20 cellular contexts compared by ENCODE assay signal in the genomic region with DNA sequence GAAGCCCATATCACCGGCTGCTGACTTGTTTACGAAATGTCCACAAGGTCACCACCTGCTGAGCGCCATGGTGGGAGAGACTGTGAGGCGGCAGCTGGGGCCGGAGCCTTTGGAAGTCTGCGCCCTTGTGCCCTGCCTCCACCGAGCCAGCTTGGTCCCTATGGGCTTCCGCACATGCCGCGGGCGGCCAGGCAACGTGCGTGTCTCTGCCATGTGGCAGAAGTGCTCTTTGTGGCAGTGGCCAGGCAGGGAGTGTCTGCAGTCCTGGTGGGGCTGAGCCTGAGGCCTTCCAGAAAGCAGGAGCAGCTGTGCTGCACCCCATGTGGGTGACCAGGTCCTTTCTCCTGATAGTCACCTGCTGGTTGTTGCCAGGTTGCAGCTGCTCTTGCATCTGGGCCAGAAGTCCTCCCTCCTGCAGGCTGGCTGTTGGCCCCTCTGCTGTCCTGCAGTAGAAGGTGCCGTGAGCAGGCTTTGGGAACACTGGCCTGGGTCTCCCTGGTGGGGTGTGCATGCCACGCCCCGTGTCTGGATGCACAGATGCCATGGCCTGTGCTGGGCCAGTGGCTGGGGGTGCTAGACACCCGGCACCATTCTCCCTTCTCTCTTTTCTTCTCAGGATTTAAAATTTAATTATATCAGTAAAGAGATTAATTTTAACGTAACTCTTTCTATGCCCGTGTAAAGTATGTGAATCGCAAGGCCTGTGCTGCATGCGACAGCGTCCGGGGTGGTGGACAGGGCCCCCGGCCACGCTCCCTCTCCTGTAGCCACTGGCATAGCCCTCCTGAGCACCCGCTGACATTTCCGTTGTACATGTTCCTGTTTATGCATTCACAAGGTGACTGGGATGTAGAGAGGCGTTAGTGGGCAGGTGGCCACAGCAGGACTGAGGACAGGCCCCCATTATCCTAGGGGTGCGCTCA. TPM values are rescaled to one million over a fixed set of nuclear protein-coding genes. Genes with fewer than 3 reads are reported as not detected.
DNase-seq lines count a peak whose midpoint lies in the region; ATAC-seq and TF ChIP-seq lines count a peak whose summit lies in the region.
"Had no signal": no experiment of that assay in that cellular context is flagged by ENCODE, and none has a peak within 500 bp of the region (broad histone marks: within the 10 kb centered on the region; RNA-seq: fewer than 3 reads in every experiment).

No MANE protein-coding gene starts in this region.

- no peak overlapping the region for H3K4me3 ChIP-seq in mammary epithelial cell (replicated peaks in 1 of 3; ENCODE audit: insufficient read depth in 1 of 3, low read depth in 2 of 3, low read length in 3 of 3)
- no peak overlapping the region for H3K4me3 ChIP-seq in endodermal cell (ENCODE audit: low read length)
- no peak overlapping the region for H3K4me3 ChIP-seq in testis
- H3K4me3 ChIP-seq: esophagus squamous epithelium, SK-N-MC, thoracic aorta had no signal

- no peak for TF ChIP-seq POLR2A in testis (IDR thresholded peaks at IDR 0.05)

- H3K9me3 Mint-ChIP-seq in MCF 10A (ENCODE audit: unreplicated experiment) = no peaks in the 10 kb centered on the region
- H3K9me3 Mint-ChIP-seq in endodermal cell = no peaks in the 10 kb centered on the region
- H3K9me3 Mint-ChIP-seq in type B pancreatic cell = no peaks in the 10 kb centered on the region
- no peaks in the 10 kb centered on the region for H3K9me3 Mint-ChIP-seq in activated T-cell treated with anti-CD3 and anti-CD28 coated beads, Interleukin-2, amount 50 U/mL, for 72 hours
- H3K9me3 Mint-ChIP-seq: activated B cell treated with CpG ODN at 0.5 μM for 24 hours; activated T-helper 17 cell treated with anti-CD3 and anti-CD28 coated beads, Interleukin-2, amount 50 U/mL, for 72 hours; CD4-positive, CD25-positive, alpha-beta regulatory T cell had no signal

- H3K79me2 ChIP-seq in mammary epithelial cell (ENCODE audit: insufficient read depth, low read length) = no peaks in the 10 kb centered on the region
- H3K79me2 ChIP-seq: parathyroid adenoma had no signal

- H3K9me3 ChIP-seq in mammary epithelial cell (replicated peaks; ENCODE audit: insufficient read depth, low read length) = no peaks in the 10 kb centered on the region
- no peaks in the 10 kb centered on the region for H3K9me3 ChIP-seq in endodermal cell (ENCODE audit: control insufficient read depth, low read length)
- no peaks in the 10 kb centered on the region for H3K9me3 ChIP-seq in testis
- H3K9me3 ChIP-seq: esophagus squamous epithelium, thoracic aorta had no signal

- H3K27ac Mint-ChIP-seq in MCF 10A (ENCODE audit: low read depth, unreplicated experiment) = no peak overlapping the region
- H3K27ac Mint-ChIP-seq in endodermal cell = no peak overlapping the region
- peak overlapping the region; percentile 66 for H3K27ac Mint-ChIP-seq in type B pancreatic cell
- H3K27ac Mint-ChIP-seq in activated T-cell treated with anti-CD3 and anti-CD28 coated beads, Interleukin-2, amount 50 U/mL, for 72 hours = no peak overlapping the region
- H3K27ac Mint-ChIP-seq: activated B cell treated with CpG ODN at 0.5 μM for 24 hours; activated T-helper 17 cell treated with anti-CD3 and anti-CD28 coated beads, Interleukin-2, amount 50 U/mL, for 72 hours had no signal

- no peaks in the 10 kb centered on the region for H4K20me1 ChIP-seq in mammary epithelial cell (ENCODE audit: insufficient read depth, low read length)

- POLR2A ChIA-PET in MCF 10A (lab: Yijun Ruan, JAX) = no interaction called here

- WGBS in mammary epithelial cell (ENCODE audit: low coverage, missing lambda C conversion rate) = 96% methylated on average over 27 of the region's 29 CpGs
- WGBS in endodermal cell (ENCODE audit: insufficient coverage in 1 of 2, insufficient read length in 1 of 2), 2 experiments = 93 to 96% methylated on average over 19 to 29 of the region's 29 CpGs
- 82 to 94% methylated on average over 16 to 29 of the region's 29 CpGs for WGBS in testis, 2 donors

- H3K4me1 ChIP-seq in mammary epithelial cell (ENCODE audit: insufficient read depth, low read length) = no peaks in the 10 kb centered on the region
- H3K4me1 ChIP-seq in endodermal cell (ENCODE audit: control insufficient read depth, insufficient read depth, low read length) = no peaks in the 10 kb centered on the region
- H3K4me1 ChIP-seq in testis = no peaks in the 10 kb centered on the region
- H3K4me1 ChIP-seq: parathyroid adenoma had no signal

- TF ChIP-seq CTCF in mammary epithelial cell (conservative IDR thresholded peaks at IDR 0.05 in 1 of 2, IDR thresholded peaks at IDR 0.05 in 1 of 2; ENCODE audit: extremely low read depth in 1 of 2, insufficient read depth in 1 of 2, low read depth in 1 of 2, low read length in 2 of 2) (no peak), MCF 10A (IDR thresholded peaks at IDR 0.05; ENCODE audit: unreplicated experiment) (no peak), endodermal cell (conservative IDR thresholded peaks at IDR 0.05) (no peak), type B pancreatic cell (conservative IDR thresholded peaks at IDR 0.05) (no peak), testis (IDR thresholded peaks at IDR 0.05) (no peak)

- ATAC-seq in activated T-cell treated with anti-CD3 and anti-CD28 coated beads, Interleukin-2, amount 50 U/mL, for 72 hours (replicated peaks in 1 of 2) = no peak
- ATAC-seq: activated T-helper 17 cell treated with anti-CD3 and anti-CD28 coated beads, Interleukin-2, amount 50 U/mL, for 72 hours; Panc1 had no signal

- in situ Hi-C loops in mammary epithelial cell (cut with MboI; ENCODE audit: low sequenced_read_pairs in 2 of 2) = no loop called here

- BruUV-seq in mammary epithelial cell (replicated peaks; lab: Mats Ljungman, UMichigan) (TSS peak; percentile 59), MCF 10A (replicated peaks; lab: Mats Ljungman, UMichigan) (no TSS peak)

- H3K36me3 Mint-ChIP-seq in MCF 10A (ENCODE audit: insufficient read depth, unreplicated experiment) (peaks cover 33% of the 10 kb centered on the region), endodermal cell (ENCODE audit: low read depth) (peaks cover 46% of the 10 kb centered on the region), type B pancreatic cell (peaks cover 7% of the 10 kb centered on the region)
- H3K36me3 Mint-ChIP-seq in activated T-cell treated with anti-CD3 and anti-CD28 coated beads, Interleukin-2, amount 50 U/mL, for 72 hours (ENCODE audit: insufficient read depth in 2 of 2) = no peaks in the 10 kb centered on the region

- H3K27ac ChIP-seq in mammary epithelial cell (ENCODE audit: insufficient read depth, low read depth, low read length) (no peak overlapping the region), endodermal cell (ENCODE audit: low read depth, low read length) (peak overlapping the region; percentile 73), testis (no peak overlapping the region)
- H3K27ac ChIP-seq: esophagus squamous epithelium, parathyroid adenoma, SK-N-MC, thoracic aorta had no signal

- DNase-seq in mammary epithelial cell = no peak
- no peak for DNase-seq in MCF 10A (ENCODE audit: unreplicated experiment)
- DNase-seq in NCI-H2107 treated with DMSO at 0.1 percent for 48 hours (lab: John Stamatoyannopoulos, UW; ENCODE audit: unreplicated experiment) = peak; percentile 42
- no peak for DNase-seq in endodermal cell
- no peak for DNase-seq in type B pancreatic cell (ENCODE audit: extremely low spot score, unreplicated experiment)
- no peak for DNase-seq in testis
- no peak for DNase-seq in NCI-H1048 (lab: John Stamatoyannopoulos, UW)
- no peak for DNase-seq in activated T-cell treated with anti-CD3 and anti-CD28 coated beads, Interleukin-2, amount 50 U/mL, for 72 hours
- DNase-seq: activated B cell treated with CpG ODN at 0.5 μM for 24 hours; CD4-positive, CD25-positive, alpha-beta regulatory T cell; DMS79 treated with DMSO at 0.1 percent for 48 hours; esophagus squamous epithelium; NCI-H1930; small intestine; stimulated activated CD4-positive, alpha-beta T cell treated with anti-CD3 and anti-CD28 coated beads, Interleukin-4, amount 100 ng/mL, for 1 hour had no signal

- H2AFZ ChIP-seq in mammary epithelial cell (ENCODE audit: low read depth, low read length) = no peak overlapping the region
- H2AFZ ChIP-seq: parathyroid adenoma had no signal

- H3K27me3 Mint-ChIP-seq in MCF 10A (ENCODE audit: insufficient read depth, unreplicated experiment) (no peaks in the 10 kb centered on the region), endodermal cell (ENCODE audit: insufficient read depth) (no peaks in the 10 kb centered on the region), type B pancreatic cell (no peaks in the 10 kb centered on the region)
- H3K27me3 Mint-ChIP-seq in activated T-cell treated with anti-CD3 and anti-CD28 coated beads, Interleukin-2, amount 50 U/mL, for 72 hours (ENCODE audit: low read depth) = no peaks in the 10 kb centered on the region
- H3K27me3 Mint-ChIP-seq: activated B cell treated with CpG ODN at 0.5 μM for 24 hours; activated T-helper 17 cell treated with anti-CD3 and anti-CD28 coated beads, Interleukin-2, amount 50 U/mL, for 72 hours; CD4-positive, CD25-positive, alpha-beta regulatory T cell had no signal

- intact Hi-C loops in mammary epithelial cell (cut with micrococcal nuclease) = no loop called here
- intact Hi-C loops in MCF 10A (cut with micrococcal nuclease) = no loop called here
- intact Hi-C loops in testis (cut with DNase I; ENCODE audit: low total_unique reads) = no loop called here

- H3K9ac ChIP-seq in mammary epithelial cell (ENCODE audit: insufficient read depth, low read length) = no peak overlapping the region
- H3K9ac ChIP-seq in endodermal cell (ENCODE audit: extremely low read depth, low read length, poor library complexity, severe bottlenecking) = no peak overlapping the region
- H3K9ac ChIP-seq: parathyroid adenoma had no signal

- H3K4me2 ChIP-seq in mammary epithelial cell (ENCODE audit: insufficient read depth, low read depth, low read length) = no peak overlapping the region

- H3K36me3 ChIP-seq in mammary epithelial cell (ENCODE audit: insufficient read depth, low read length) = no peaks in the 10 kb centered on the region
- H3K36me3 ChIP-seq in endodermal cell (ENCODE audit: control insufficient read depth, insufficient read depth, low read length) = peaks cover 28% of the 10 kb centered on the region
- H3K36me3 ChIP-seq in testis (ENCODE audit: low read depth, missing control alignments) = no peaks in the 10 kb centered on the region

- CTCF ChIA-PET in mammary epithelial cell (lab: Charles Lee; ENCODE audit: low non-redundant PET) (no interaction called here), MCF 10A (lab: Yijun Ruan, JAX) (interaction anchor here (0.6 kb wide), 1 partner anchor 40 kb away, joined by 3 read pairs; no protein-coding TSS in a partner anchor)

- no peaks in the 10 kb centered on the region for H3K4me1 Mint-ChIP-seq in MCF 10A (ENCODE audit: insufficient read depth, unreplicated experiment)
- H3K4me1 Mint-ChIP-seq in endodermal cell = peaks cover 5% of the 10 kb centered on the region
- H3K4me1 Mint-ChIP-seq in type B pancreatic cell (ENCODE audit: unreplicated experiment) = peaks cover 4% of the 10 kb centered on the region
- peaks cover 6% of the 10 kb centered on the region for H3K4me1 Mint-ChIP-seq in activated T-cell treated with anti-CD3 and anti-CD28 coated beads, Interleukin-2, amount 50 U/mL, for 72 hours (ENCODE audit: low read depth)

- H3K27me3 ChIP-seq in mammary epithelial cell (ENCODE audit: insufficient read depth, low read length) = no peaks in the 10 kb centered on the region
- H3K27me3 ChIP-seq in endodermal cell (ENCODE audit: control insufficient read depth, insufficient read depth, low read length, poor library complexity, severe bottlenecking) = no peaks in the 10 kb centered on the region
- no peaks in the 10 kb centered on the region for H3K27me3 ChIP-seq in testis
- H3K27me3 ChIP-seq: esophagus squamous epithelium had no signal

- dilution Hi-C loops in mammary epithelial cell (cut with HindIII; ENCODE audit: low sequenced_read_pairs) = loop anchor here (5.0 kb wide), 1 partner anchor 67 kb away; no protein-coding TSS in a partner anchor

- H3K4me3 Mint-ChIP-seq in MCF 10A (ENCODE audit: unreplicated experiment) (no peak overlapping the region), endodermal cell (no peak overlapping the region), type B pancreatic cell (no peak overlapping the region)
- no peak overlapping the region for H3K4me3 Mint-ChIP-seq in activated T-cell treated with anti-CD3 and anti-CD28 coated beads, Interleukin-2, amount 50 U/mL, for 72 hours
- H3K4me3 Mint-ChIP-seq: activated B cell treated with CpG ODN at 0.5 μM for 24 hours; activated T-helper 17 cell treated with anti-CD3 and anti-CD28 coated beads, Interleukin-2, amount 50 U/mL, for 72 hours; CD4-positive, CD25-positive, alpha-beta regulatory T cell had no signal

RNA-seq across cellular contexts. Expression of gene MSANTD1, which starts 8.7 kb away (rescaled TPM):
- total RNA-seq in mammary epithelial cell = 1 to 10 TPM in 1 of 2 donors, under 1 TPM in 1; 0.68 to 1.0 TPM
- polyA plus RNA-seq in mammary epithelial cell = 0.05 TPM
- not detected for polyA minus RNA-seq in mammary epithelial cell
- total RNA-seq in MCF 10A (2022) = 0.37 and 0.66 TPM in 2 replicates
- 1 to 10 TPM in 1 of 2 donors, under 1 TPM in 1; 1.00 to 2.5 TPM for total RNA-seq in endodermal cell
- 0.32 TPM for polyA plus RNA-seq in endodermal cell (2013, experiment 1 of 2)
- 0.41 TPM for polyA plus RNA-seq in endodermal cell (2013, experiment 2 of 2)
- 1.4 TPM in 2 replicates for total RNA-seq in type B pancreatic cell (ENCODE audit: low replicate concordance)
- 10 to 100 TPM; 10.1 to 10.3 TPM for total RNA-seq in testis
- 3.6 TPM for polyA plus RNA-seq in testis (ENCODE audit: insufficient read depth, low read depth, low replicate concordance)
- 1 to 10 TPM; 2.4 to 2.5 TPM for total RNA-seq in activated T-cell treated with anti-CD3 and anti-CD28 coated beads, Interleukin-2, amount 50 U/mL, for 72 hours

RNA-seq across cellular contexts. Expression of gene RGS12, which starts 52.6 kb away (rescaled TPM):
- total RNA-seq in mammary epithelial cell = 10 to 100 TPM; 72.5 to 91.4 TPM
- 30.9 TPM for polyA plus RNA-seq in mammary epithelial cell
- 41.6 TPM for polyA minus RNA-seq in mammary epithelial cell
- 28.3 and 36.0 TPM in 2 replicates for total RNA-seq in MCF 10A (2022)
- 10 to 100 TPM; 45.2 to 48.6 TPM for total RNA-seq in endodermal cell
- polyA plus RNA-seq in endodermal cell (2013, experiment 1 of 2) = 47.0 TPM
- polyA plus RNA-seq in endodermal cell (2013, experiment 2 of 2) = 44.0 TPM
- 35.7 and 67.5 TPM in 2 replicates for total RNA-seq in type B pancreatic cell (ENCODE audit: low replicate concordance)
- total RNA-seq in testis = 10 to 100 TPM; 39.0 to 68.2 TPM
- 25.0 TPM for polyA plus RNA-seq in testis (ENCODE audit: insufficient read depth, low read depth, low replicate concordance)
- 10 to 100 TPM; 16.9 to 18.5 TPM for total RNA-seq in activated T-cell treated with anti-CD3 and anti-CD28 coated beads, Interleukin-2, amount 50 U/mL, for 72 hours
